9 cellular contexts compared by ENCODE assay signal in the genomic region with DNA sequence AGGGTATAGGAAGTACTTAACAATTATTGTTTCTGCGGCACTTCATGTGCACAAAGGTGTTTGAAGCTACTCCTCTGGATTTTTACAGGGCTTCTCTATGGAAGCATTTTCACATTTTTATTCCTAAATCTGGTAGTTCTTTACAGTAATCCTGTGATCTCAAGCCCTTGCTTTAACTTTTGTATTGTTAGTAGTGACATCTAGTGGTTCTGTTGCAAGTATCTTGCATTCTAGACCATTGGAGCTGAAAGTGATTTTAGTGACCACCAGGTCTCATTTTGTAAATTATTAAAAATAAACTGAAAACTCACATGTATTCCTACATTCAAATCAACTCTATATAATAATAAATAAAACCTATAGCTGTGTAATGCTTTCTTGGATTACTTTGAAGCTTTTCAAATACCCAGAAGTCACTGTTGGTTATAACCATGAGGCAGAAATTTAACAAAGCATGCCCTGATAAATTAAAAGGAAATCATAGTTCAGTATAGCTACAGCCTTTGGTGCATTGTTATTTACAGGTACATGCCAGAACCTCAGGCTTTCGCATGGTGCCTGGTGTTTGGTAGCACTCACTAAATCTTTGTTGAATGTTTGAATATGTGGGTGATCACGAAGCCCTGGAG. TPM values are rescaled to one million over a fixed set of nuclear protein-coding genes. Genes with fewer than 3 reads are reported as not detected.
A peak's percentile ranks its signal among the peaks of the same experiment; 100 is the strongest.
DNase-seq lines count a peak whose midpoint lies in the region; ATAC-seq, FAIRE-seq and TF ChIP-seq lines count a peak whose summit lies in the region.
"Had no signal": no experiment of that assay in that cellular context is flagged by ENCODE, and none has a peak within 500 bp of the region (broad histone marks: within the 10 kb centered on the region; RNA-seq: fewer than 3 reads in every experiment).

No MANE protein-coding gene starts in this region.

- in situ Hi-C loops in GM23248 (cut with MboI): no loop called here
- in situ Hi-C loops in SK-MEL-5 (cut with HindIII; ENCODE audit: low pct_unique_long_range_greater_than_20kb, low sequenced_read_pairs): no loop called here

- H3K4me3 ChIP-seq in AG04449 (ENCODE audit: low read depth, low read length) (no peak overlapping the region), GM23248 (no peak overlapping the region)

- no peaks in the 10 kb centered on the region for H3K79me2 ChIP-seq in GM23248 (ENCODE audit: insufficient read depth)

- H4K20me1 ChIP-seq in GM23248 (ENCODE audit: insufficient read depth): no peaks in the 10 kb centered on the region

- WGBS in GM23248 (ENCODE audit: low coverage in 1 of 2, low lambda C conversion rate in 2 of 2, missing lambda C conversion rate in 2 of 2), 2 experiments: 79 to 93% methylated on average over 3 of the region's 3 CpGs

- H3K9me3 Mint-ChIP-seq in mesothelial cell of epicardium: no peaks in the 10 kb centered on the region
- H3K9me3 Mint-ChIP-seq: activated naive CD4-positive, alpha-beta T cell treated with anti-CD3 and anti-CD28 coated beads, Interleukin-2, amount 50 U/mL, for 24 hours had no signal

- H3F3A ChIP-seq in GM23248 (ENCODE audit: insufficient read depth): no peaks in the 10 kb centered on the region

- POLR2A ChIA-PET in AG04449 (lab: Yijun Ruan, JAX): no interaction called here

- H3K27me3 ChIP-seq in GM23248 (replicated peaks; ENCODE audit: insufficient read depth): no peaks in the 10 kb centered on the region

- H3K36me3 ChIP-seq in GM23248 (ENCODE audit: low read depth): no peaks in the 10 kb centered on the region

- no peak overlapping the region for H3K27ac Mint-ChIP-seq in mesothelial cell of epicardium
- H3K27ac Mint-ChIP-seq: activated naive CD4-positive, alpha-beta T cell treated with anti-CD3 and anti-CD28 coated beads, Interleukin-2, amount 50 U/mL, for 24 hours had no signal

- no peak for DNase-seq in AG04449 (ENCODE audit: low read depth, low spot score)
- peak; percentile 59 for DNase-seq in GM23248
- DNase-seq in SK-MEL-5 (ENCODE audit: low read depth, low spot score): peak; percentile 56
- peak in 1 of 2 donors; percentile 10 for DNase-seq in frontal cortex (ENCODE audit: low spot score in 2 of 2)
- DNase-seq in mesothelial cell of epicardium (ENCODE audit: low spot score in 2 of 2, unreplicated experiment in 2 of 2): no peak
- DNase-seq in stimulated activated CD4-positive, alpha-beta T cell treated with anti-CD3 and anti-CD28 coated beads, Interleukin-4, amount 100 ng/mL, for 1 hour: no peak
- DNase-seq in DMS79 treated with DMSO at 0.1 percent for 48 hours (lab: John Stamatoyannopoulos, UW): no peak

- ATAC-seq in GM21619 (IDR thresholded peaks at IDR 0.05; ENCODE audit: unreplicated experiment): no peak

- H2AFZ ChIP-seq in GM23248: no peak overlapping the region

- no peak overlapping the region for H3K9ac ChIP-seq in GM23248

- H3K9me2 ChIP-seq in GM23248 (ENCODE audit: insufficient read depth): no peaks in the 10 kb centered on the region

- no peak overlapping the region for H3K4me3 Mint-ChIP-seq in mesothelial cell of epicardium
- H3K4me3 Mint-ChIP-seq: activated naive CD4-positive, alpha-beta T cell treated with anti-CD3 and anti-CD28 coated beads, Interleukin-2, amount 50 U/mL, for 24 hours had no signal

- TF ChIP-seq CTCF in AG04449 (IDR thresholded peaks at IDR 0.05; ENCODE audit: insufficient read depth, low read length, missing control alignments): peak; percentile 19
- no peak for TF ChIP-seq CTCF in mesothelial cell of epicardium (IDR thresholded peaks at IDR 0.05; ENCODE audit: unreplicated experiment)

- no peaks in the 10 kb centered on the region for H3K4me1 ChIP-seq in GM23248 (ENCODE audit: insufficient read depth)

- no peak overlapping the region for H3K4me2 ChIP-seq in GM23248 (ENCODE audit: unreplicated experiment)

- H3K9me3 ChIP-seq in GM23248 (ENCODE audit: low read depth): no peaks in the 10 kb centered on the region

- peak; percentile 72 for FAIRE-seq in frontal cortex (lab: Jason Lieb, UNC)

- no peaks in the 10 kb centered on the region for H3K4me1 Mint-ChIP-seq in mesothelial cell of epicardium
- H3K4me1 Mint-ChIP-seq: activated naive CD4-positive, alpha-beta T cell treated with anti-CD3 and anti-CD28 coated beads, Interleukin-2, amount 50 U/mL, for 24 hours had no signal

- no peaks in the 10 kb centered on the region for H3K27me3 Mint-ChIP-seq in mesothelial cell of epicardium (ENCODE audit: low read depth)
- H3K27me3 Mint-ChIP-seq: activated naive CD4-positive, alpha-beta T cell treated with anti-CD3 and anti-CD28 coated beads, Interleukin-2, amount 50 U/mL, for 24 hours had no signal

- CTCF ChIA-PET in AG04449 (lab: Yijun Ruan, JAX): interaction anchor here (0.6 to 3.9 kb wide), 28 partner anchors 8 to 1778 kb away, joined by 3 to 34 read pairs (median 4); a partner anchor contains a TSS

- H3K27ac ChIP-seq in GM23248: no peak overlapping the region

- H3K36me3 Mint-ChIP-seq in mesothelial cell of epicardium: no peaks in the 10 kb centered on the region

RNA-seq across cellular contexts. Expression of a gene that starts 18.9 kb away (rescaled TPM):
- total RNA-seq in GM23248 (2014; rRNA removed; shearing (Covaris generic)): 1,434 and 1,581 TPM in 2 replicates
- polyA plus RNA-seq in GM23248 (2016; fragmentation: Nextera tagmentation; extraction: Ambion mirVana): 921 and 936 TPM in 2 replicates
- total RNA-seq in SK-MEL-5 (2014; rRNA removed; shearing (Covaris generic)): 5,316 and 5,447 TPM in 2 replicates
- polyA plus RNA-seq in SK-MEL-5 (2015; cell fraction: cytosol; rRNA removed): 3,447 and 3,665 TPM in 2 replicates
- polyA plus RNA-seq in SK-MEL-5 (2015; cell fraction: nucleus; rRNA removed): 567 and 718 TPM in 2 replicates
- total RNA-seq in frontal cortex (4,680 TPM), mesothelial cell of epicardium (2,105 to 2,236 TPM (median 2,214 TPM) in 3 replicates)

Comparison
In these comparisons a context has a peak if more than half of its experiments do, and no peak if none do; other contexts are left out.
1. DNase-seq: peak in GM23248 (single experiment) and SK-MEL-5 (single experiment); none in AG04449 (single experiment), mesothelial cell of epicardium (0 of 2), stimulated activated CD4-positive, alpha-beta T cell treated with anti-CD3 and anti-CD28 coated beads, Interleukin-4, amount 100 ng/mL, for 1 hour (single experiment) and DMS79 treated with DMSO at 0.1 percent for 48 hours (single experiment).